Comparison of ENCODE assay signal across 9 cellular contexts in genomic region chr12:46608431-46609280, GRCh38.
A peak's percentile ranks its signal among the peaks of the same experiment; 100 is the strongest.
DNase-seq lines count a peak whose midpoint lies in the region; ATAC-seq and TF ChIP-seq lines count a peak whose summit lies in the region.
"Had no signal": no experiment of that assay in that cellular context is flagged by ENCODE, and none has a peak within 500 bp of the region (broad histone marks: within the 10 kb centered on the region; RNA-seq: fewer than 3 reads in every experiment).

No MANE protein-coding gene starts in this region.

- ATAC-seq in GM18505 (IDR thresholded peaks at IDR 0.05; ENCODE audit: unreplicated experiment) = no peak

- H3K27me3 Mint-ChIP-seq in CD14-positive monocyte (ENCODE audit: low read depth in 3 of 3) = no peaks in the 10 kb centered on the region

- H3K27ac ChIP-seq in smooth muscle cell (ENCODE audit: low read depth) = peak overlapping the region; percentile 74

- H3K4me3 Mint-ChIP-seq in CD14-positive monocyte = no peak overlapping the region

- H3K36me3 Mint-ChIP-seq in CD14-positive monocyte = peaks cover 0 to 4% of the 10 kb centered on the region in 2 donors

- no peak for TF ChIP-seq POLR2A in GM18505 (IDR thresholded peaks at IDR 0.05; ENCODE audit: borderline replicate concordance, extremely low read depth, insufficient read depth, insufficient read length)

- H3K9me3 ChIP-seq in smooth muscle cell (replicated peaks; ENCODE audit: low read depth) = no peaks in the 10 kb centered on the region
- H3K9me3 ChIP-seq: prostate gland had no signal

- no peaks in the 10 kb centered on the region for H4K20me1 ChIP-seq in smooth muscle cell (ENCODE audit: low read depth)

- peaks cover 8% of the 10 kb centered on the region for H3F3A ChIP-seq in smooth muscle cell (ENCODE audit: low read depth)

- H3K9me3 Mint-ChIP-seq in CD14-positive monocyte = peaks cover 0 to 13% (median 5%) of the 10 kb centered on the region in 7 donors

- H2AFZ ChIP-seq in smooth muscle cell (ENCODE audit: low read depth) = peak overlapping the region; percentile 57

- TF ChIP-seq CTCF in smooth muscle cell (IDR thresholded peaks at IDR 0.05; ENCODE audit: borderline replicate concordance, insufficient read depth, poor library complexity, severe bottlenecking) (no peak), CD14-positive monocyte (IDR thresholded peaks at IDR 0.05) (no peak)

- H3K9ac ChIP-seq in smooth muscle cell (ENCODE audit: low read depth) = no peak overlapping the region

- H3K4me3 ChIP-seq in smooth muscle cell = no peak overlapping the region
- H3K4me3 ChIP-seq: prostate gland had no signal

- no peaks in the 10 kb centered on the region for H3K36me3 ChIP-seq in smooth muscle cell (ENCODE audit: low read depth)
- H3K36me3 ChIP-seq: prostate gland had no signal

- no peaks in the 10 kb centered on the region for H3K4me1 ChIP-seq in smooth muscle cell (ENCODE audit: low read depth)
- H3K4me1 ChIP-seq: prostate gland had no signal

- DNase-seq in ELR (ENCODE audit: low read depth) = peak; percentile 34
- DNase-seq in RPMI7951 (ENCODE audit: low read depth) = peak; percentile 68
- peak; percentile 92 for DNase-seq in fibroblast of peridontal ligament (ENCODE audit: extremely low read depth)
- DNase-seq in smooth muscle cell (lab: John Stamatoyannopoulos, UW; ENCODE audit: unreplicated experiment) = no peak
- DNase-seq in CD14-positive monocyte (ENCODE audit: low spot score) = no peak
- no peak for DNase-seq in stimulated activated CD4-positive, alpha-beta T cell treated with anti-CD3 and anti-CD28 coated beads, Interleukin-4, amount 100 ng/mL, for 4 hours
- DNase-seq: caudate nucleus had no signal

- intact Hi-C loops in CD14-positive monocyte (cut with micrococcal nuclease) = no loop called here

- H3K27ac Mint-ChIP-seq in CD14-positive monocyte = no peak overlapping the region

- peaks cover 2% of the 10 kb centered on the region for H3K4me1 Mint-ChIP-seq in CD14-positive monocyte

- H3K79me2 ChIP-seq in smooth muscle cell (ENCODE audit: low read depth) = no peaks in the 10 kb centered on the region

- WGBS in smooth muscle cell (ENCODE audit: low lambda C conversion rate) = 62% methylated on average over 2 of the region's 2 CpGs

- H3K4me2 ChIP-seq in smooth muscle cell = peak overlapping the region; percentile 32

- H3K27me3 ChIP-seq in smooth muscle cell (ENCODE audit: low read depth) = no peaks in the 10 kb centered on the region

Comparison
In these comparisons a context has a peak if more than half of its experiments do, and no peak if none do; other contexts are left out.
1. DNase-seq: peak in ELR (single experiment), RPMI7951 (single experiment) and fibroblast of peridontal ligament (single experiment); none in smooth muscle cell (single experiment), CD14-positive monocyte (single experiment) and stimulated activated CD4-positive, alpha-beta T cell treated with anti-CD3 and anti-CD28 coated beads, Interleukin-4, amount 100 ng/mL, for 4 hours (0 of 2).